In genomic region chr13:65613004-65613403, GRCh38 we compare ENCODE assay signal across 13 cellular contexts.
DNase-seq lines count a peak whose midpoint lies in the region; ATAC-seq and TF ChIP-seq lines count a peak whose summit lies in the region.
"Had no signal": no experiment of that assay in that cellular context is flagged by ENCODE, and none has a peak within 500 bp of the region (broad histone marks: within the 10 kb centered on the region; RNA-seq: fewer than 3 reads in every experiment).

No MANE protein-coding gene starts in this region.

- no peak overlapping the region for H3K4me3 ChIP-seq in Jurkat, Clone E6-1 (ENCODE audit: low read length)
- H3K4me3 ChIP-seq in mammary epithelial cell (replicated peaks in 1 of 3; ENCODE audit: insufficient read depth in 1 of 3, low read depth in 2 of 3, low read length in 3 of 3) (no peak overlapping the region), smooth muscle cell (no peak overlapping the region)
- H3K4me3 ChIP-seq: right atrium auricular region had no signal

- intact Hi-C loops in mammary epithelial cell (cut with micrococcal nuclease) = no loop called here

- peaks cover 4 to 34% (median 4%) of the 10 kb centered on the region in 3 donors for H3K9me3 Mint-ChIP-seq in T-cell

- peak; percentile 11 for DNase-seq in SKM-1 treated with dmso at 0.1 percent for 144 hours (lab: John Stamatoyannopoulos, UW; ENCODE audit: unreplicated experiment)
- no peak for DNase-seq in SKM-1 (lab: John Stamatoyannopoulos, UW; ENCODE audit: unreplicated experiment)
- DNase-seq in Jurkat, Clone E6-1 (ENCODE audit: low read depth, low spot score) = peak; percentile 5
- no peak for DNase-seq in mammary epithelial cell
- no peak for DNase-seq in smooth muscle cell (lab: John Stamatoyannopoulos, UW; ENCODE audit: unreplicated experiment)
- DNase-seq in NCI-H748 (lab: John Stamatoyannopoulos, UW; ENCODE audit: unreplicated experiment) = no peak
- no peak for DNase-seq in T-cell
- DNase-seq in HUDEP-2 (lab: John Stamatoyannopoulos, UW; ENCODE audit: unreplicated experiment in 76 of 76) = no peak
- DNase-seq: amniotic stem cell, hippocampal formation, IMR-90, NCI-H2081 had no signal

- no peak overlapping the region for H3K4me2 ChIP-seq in mammary epithelial cell (ENCODE audit: insufficient read depth, low read depth, low read length)
- H3K4me2 ChIP-seq in smooth muscle cell = no peak overlapping the region

- no peak overlapping the region for H3K4me3 Mint-ChIP-seq in T-cell

- H3K4me1 Mint-ChIP-seq in T-cell = no peaks in the 10 kb centered on the region

- ATAC-seq in T-cell (replicated peaks in 1 of 4) = no peak

- H3K36me3 Mint-ChIP-seq in T-cell = no peaks in the 10 kb centered on the region

- H3K36me3 ChIP-seq in mammary epithelial cell (ENCODE audit: insufficient read depth, low read length) (no peaks in the 10 kb centered on the region), smooth muscle cell (ENCODE audit: low read depth) (no peaks in the 10 kb centered on the region)
- H3K36me3 ChIP-seq: right atrium auricular region had no signal

- no peaks in the 10 kb centered on the region for H3F3A ChIP-seq in smooth muscle cell (ENCODE audit: low read depth)

- H3K27ac Mint-ChIP-seq in T-cell = no peak overlapping the region

- CTCF ChIA-PET in mammary epithelial cell (lab: Charles Lee; ENCODE audit: low non-redundant PET) (no interaction called here), T-cell (lab: Charles Lee) (interaction anchor here in 1 of 2 donors (0.6 kb wide), 1 partner anchor 303 kb away, joined by 3 read pairs; no protein-coding TSS in a partner anchor)

- in situ Hi-C loops in mammary epithelial cell (cut with MboI; ENCODE audit: low sequenced_read_pairs in 2 of 2) = no loop called here

- H4K20me1 ChIP-seq in mammary epithelial cell (ENCODE audit: insufficient read depth, low read length) = no peaks in the 10 kb centered on the region
- no peaks in the 10 kb centered on the region for H4K20me1 ChIP-seq in smooth muscle cell (ENCODE audit: low read depth)

- POLR2A ChIA-PET in T-cell (lab: Charles Lee) = interaction anchor here in 1 of 2 donors (0.5 kb wide), 1 partner anchor 79 kb away, joined by 3 read pairs; no protein-coding TSS in a partner anchor

- no peaks in the 10 kb centered on the region for H3K27me3 ChIP-seq in mammary epithelial cell (ENCODE audit: insufficient read depth, low read length)
- H3K27me3 ChIP-seq in smooth muscle cell (ENCODE audit: low read depth) = peaks cover 43% of the 10 kb centered on the region
- H3K27me3 ChIP-seq: right atrium auricular region had no signal

- H3K4me1 ChIP-seq in mammary epithelial cell (ENCODE audit: insufficient read depth, low read length) = no peaks in the 10 kb centered on the region
- no peaks in the 10 kb centered on the region for H3K4me1 ChIP-seq in smooth muscle cell (ENCODE audit: low read depth)
- H3K4me1 ChIP-seq: right atrium auricular region had no signal

- no peaks in the 10 kb centered on the region for H3K27me3 Mint-ChIP-seq in T-cell

- no TSS peak for BruUV-seq in mammary epithelial cell (replicated peaks; lab: Mats Ljungman, UMichigan)

- dilution Hi-C loops in mammary epithelial cell (cut with HindIII; ENCODE audit: low sequenced_read_pairs) = no loop called here

- H3K79me2 ChIP-seq in mammary epithelial cell (ENCODE audit: insufficient read depth, low read length) (no peaks in the 10 kb centered on the region), smooth muscle cell (ENCODE audit: low read depth) (no peaks in the 10 kb centered on the region)

- H2AFZ ChIP-seq in mammary epithelial cell (ENCODE audit: low read depth, low read length) (no peak overlapping the region), smooth muscle cell (ENCODE audit: low read depth) (no peak overlapping the region)

- no peak overlapping the region for H3K27ac ChIP-seq in mammary epithelial cell (ENCODE audit: insufficient read depth, low read depth, low read length)
- no peak overlapping the region for H3K27ac ChIP-seq in smooth muscle cell (ENCODE audit: low read depth)
- H3K27ac ChIP-seq: right atrium auricular region had no signal

- WGBS in mammary epithelial cell (ENCODE audit: low coverage, missing lambda C conversion rate) = 80% methylated on average over 2 of the region's 2 CpGs
- 86% methylated on average over 2 of the region's 2 CpGs for WGBS in smooth muscle cell (ENCODE audit: low lambda C conversion rate)

- TF ChIP-seq CTCF in mammary epithelial cell (conservative IDR thresholded peaks at IDR 0.05 in 1 of 2, IDR thresholded peaks at IDR 0.05 in 1 of 2; ENCODE audit: extremely low read depth in 1 of 2, insufficient read depth in 1 of 2, low read depth in 1 of 2, low read length in 2 of 2) (peak; percentile 33 to 38), smooth muscle cell (IDR thresholded peaks at IDR 0.05; ENCODE audit: borderline replicate concordance, insufficient read depth, poor library complexity, severe bottlenecking) (peak; percentile 10)

- H3K9ac ChIP-seq in mammary epithelial cell (ENCODE audit: insufficient read depth, low read length) = no peak overlapping the region
- no peak overlapping the region for H3K9ac ChIP-seq in smooth muscle cell (ENCODE audit: low read depth)

- H3K9me3 ChIP-seq in mammary epithelial cell (replicated peaks; ENCODE audit: insufficient read depth, low read length) (no peaks in the 10 kb centered on the region), smooth muscle cell (replicated peaks; ENCODE audit: low read depth) (no peaks in the 10 kb centered on the region)
- H3K9me3 ChIP-seq: right atrium auricular region had no signal

Comparison
In these comparisons a context has a peak if more than half of its experiments do, and no peak if none do; other contexts are left out.
1. DNase-seq: peak in SKM-1 treated with dmso at 0.1 percent for 144 hours (single experiment) and Jurkat, Clone E6-1 (single experiment); none in SKM-1 (single experiment), mammary epithelial cell (single experiment), smooth muscle cell (single experiment), NCI-H748 (single experiment), T-cell (0 of 34) and HUDEP-2 (0 of 76).